ENCODE assay signal across 8 cellular contexts in genomic region chr14:28765907-28766504, GRCh38. TPM values are rescaled to one million over a fixed set of nuclear protein-coding genes. Genes with fewer than 3 reads are reported as not detected.
DNase-seq lines count a peak whose midpoint lies in the region; ATAC-seq, FAIRE-seq and TF ChIP-seq lines count a peak whose summit lies in the region.

No MANE protein-coding gene starts in this region.

- no peak for TF ChIP-seq POLR2A in H54 (IDR thresholded peaks at IDR 0.05; ENCODE audit: low read depth, low read length)

- no peaks in the 10 kb centered on the region for H3K9me3 Mint-ChIP-seq in type B pancreatic cell

- H3K4me3 ChIP-seq in cardiac muscle cell (peak overlapping the region; percentile 28), right atrium auricular region (peak overlapping the region in 1 of 2 donors; percentile 41)

- H3K36me3 Mint-ChIP-seq in T-helper 17 cell (ENCODE audit: low read depth) = peaks cover 7% of the 10 kb centered on the region
- no peaks in the 10 kb centered on the region for H3K36me3 Mint-ChIP-seq in type B pancreatic cell

- peaks cover 47% of the 10 kb centered on the region for H3K27me3 Mint-ChIP-seq in T-helper 17 cell
- H3K27me3 Mint-ChIP-seq in type B pancreatic cell = peaks cover 90% of the 10 kb centered on the region

- H3K27ac Mint-ChIP-seq in T-helper 17 cell = no peak overlapping the region
- peak overlapping the region; percentile 37 for H3K27ac Mint-ChIP-seq in type B pancreatic cell

- H3K4me1 Mint-ChIP-seq in T-helper 17 cell (peaks cover 5% of the 10 kb centered on the region), type B pancreatic cell (ENCODE audit: unreplicated experiment) (no peaks in the 10 kb centered on the region)

- peak; percentile 15 to 37 for DNase-seq in cardiac muscle cell (ENCODE audit: low read depth in 1 of 2, low spot score in 1 of 2)
- DNase-seq in right atrium auricular region (ENCODE audit: low spot score) = no peak
- DNase-seq in T-helper 17 cell = no peak
- peak; percentile 19 for DNase-seq in iris pigment epithelial cell (ENCODE audit: low read depth)
- DNase-seq in type B pancreatic cell (ENCODE audit: extremely low spot score, unreplicated experiment) = no peak
- DNase-seq in H54 (ENCODE audit: insufficient read length, low spot score) = no peak
- no peak for DNase-seq in DMS 273 treated with DMSO at 0.1 percent for 48 hours (lab: John Stamatoyannopoulos, UW)

- H3K4me1 ChIP-seq in cardiac muscle cell (ENCODE audit: low read depth) = no peaks in the 10 kb centered on the region
- H3K4me1 ChIP-seq in right atrium auricular region = peaks cover 0 to 16% of the 10 kb centered on the region in 2 donors

- ATAC-seq in T-helper 17 cell = no peak
- no peak for ATAC-seq in HG02610 (IDR thresholded peaks at IDR 0.05; ENCODE audit: unreplicated experiment)

- H3K27me3 ChIP-seq in cardiac muscle cell (peaks cover 100% of the 10 kb centered on the region), right atrium auricular region (peaks cover 48% of the 10 kb centered on the region in 2 donors)

- no peaks in the 10 kb centered on the region for H3K9me3 ChIP-seq in cardiac muscle cell (ENCODE audit: low read depth)
- H3K9me3 ChIP-seq in right atrium auricular region = peaks cover 0 to 9% of the 10 kb centered on the region in 2 donors
- H3K9me3 ChIP-seq in T-helper 17 cell (ENCODE audit: control insufficient read depth, low read length, poor library complexity, severe bottlenecking) = no peaks in the 10 kb centered on the region

- no peak overlapping the region for H3K27ac ChIP-seq in cardiac muscle cell
- no peak overlapping the region for H3K27ac ChIP-seq in right atrium auricular region

- TF ChIP-seq CTCF in cardiac muscle cell (IDR thresholded peaks at IDR 0.05; ENCODE audit: low read depth, low read length) (no peak), right atrium auricular region (IDR thresholded peaks at IDR 0.05) (no peak), type B pancreatic cell (conservative IDR thresholded peaks at IDR 0.05) (no peak)

- H3K36me3 ChIP-seq in cardiac muscle cell = no peaks in the 10 kb centered on the region
- H3K36me3 ChIP-seq in right atrium auricular region = no peaks in the 10 kb centered on the region

- H3K4me3 Mint-ChIP-seq in T-helper 17 cell (peak overlapping the region; percentile 37), type B pancreatic cell (peak overlapping the region; percentile 90)

- no peak for FAIRE-seq in H54 (lab: Jason Lieb, UNC)

RNA-seq across cellular contexts. Expression of gene FOXG1, which starts 0.6 kb away (rescaled TPM):
- total RNA-seq in cardiac muscle cell = 0.11 TPM in 1 of 2 replicates, not detected in the other
- 0.15 TPM in 1 of 2 replicates, not detected in the other for polyA plus RNA-seq in cardiac muscle cell
- not detected for total RNA-seq in right atrium auricular region
- total RNA-seq in T-helper 17 cell = not detected
- 0.10 and 1.7 TPM in 2 replicates for total RNA-seq in type B pancreatic cell (ENCODE audit: low replicate concordance)

Comparison
In these comparisons a context has a peak if more than half of its experiments do, and no peak if none do; other contexts are left out.
1. DNase-seq: peak in cardiac muscle cell (2 of 2) and iris pigment epithelial cell (single experiment); none in right atrium auricular region (single experiment), T-helper 17 cell (0 of 3), type B pancreatic cell (single experiment), H54 (single experiment) and DMS 273 treated with DMSO at 0.1 percent for 48 hours (single experiment).